ENCODE assay signal across 2 cellular contexts in the genomic region with DNA sequence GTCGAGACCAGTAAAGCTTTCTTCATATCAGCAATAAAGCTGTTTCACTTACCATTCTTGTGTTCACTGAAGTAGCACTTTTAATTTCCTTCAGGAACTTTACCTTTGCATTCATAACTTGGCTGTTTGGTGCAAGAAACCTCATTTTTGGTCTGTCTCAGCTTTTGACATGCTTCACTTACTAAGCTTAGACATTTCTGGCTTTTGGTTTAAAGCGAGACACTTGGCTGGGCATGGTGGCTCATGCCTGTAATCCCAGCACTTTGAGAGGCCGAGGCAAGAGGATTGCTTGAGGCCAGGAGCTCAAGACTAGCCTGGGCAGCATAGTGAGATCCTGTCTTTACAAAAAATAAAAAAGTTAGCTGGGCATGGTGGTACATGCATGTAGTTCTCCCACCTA.
TF ChIP-seq lines count a peak whose summit lies in the region.

No MANE protein-coding gene starts in this region.

TF ChIP-seq in HepG2, 621 proteins besides CTCF, POLR2A, EP300 and RAD21:
- TF ChIP-seq ZNF121 (CRISPR knock-in tag; IDR thresholded peaks at IDR 0.05), result peak; percentile 70
- TF ChIP-seq, protein P1, sequence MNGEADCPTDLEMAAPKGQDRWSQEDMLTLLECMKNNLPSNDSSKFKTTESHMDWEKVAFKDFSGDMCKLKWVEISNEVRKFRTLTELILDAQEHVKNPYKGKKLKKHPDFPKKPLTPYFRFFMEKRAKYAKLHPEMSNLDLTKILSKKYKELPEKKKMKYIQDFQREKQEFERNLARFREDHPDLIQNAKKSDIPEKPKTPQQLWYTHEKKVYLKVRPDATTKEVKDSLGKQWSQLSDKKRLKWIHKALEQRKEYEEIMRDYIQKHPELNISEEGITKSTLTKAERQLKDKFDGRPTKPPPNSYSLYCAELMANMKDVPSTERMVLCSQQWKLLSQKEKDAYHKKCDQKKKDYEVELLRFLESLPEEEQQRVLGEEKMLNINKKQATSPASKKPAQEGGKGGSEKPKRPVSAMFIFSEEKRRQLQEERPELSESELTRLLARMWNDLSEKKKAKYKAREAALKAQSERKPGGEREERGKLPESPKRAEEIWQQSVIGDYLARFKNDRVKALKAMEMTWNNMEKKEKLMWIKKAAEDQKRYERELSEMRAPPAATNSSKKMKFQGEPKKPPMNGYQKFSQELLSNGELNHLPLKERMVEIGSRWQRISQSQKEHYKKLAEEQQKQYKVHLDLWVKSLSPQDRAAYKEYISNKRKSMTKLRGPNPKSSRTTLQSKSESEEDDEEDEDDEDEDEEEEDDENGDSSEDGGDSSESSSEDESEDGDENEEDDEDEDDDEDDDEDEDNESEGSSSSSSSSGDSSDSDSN (CRISPR knock-in tag; IDR thresholded peaks at IDR 0.05), result no peak

TF ChIP-seq in GM12878, 131 proteins besides CTCF, POLR2A, EP300 and RAD21:
- no peak for TF ChIP-seq CHD2 (IDR thresholded peaks at IDR 0.05; ENCODE audit: borderline replicate concordance, low read depth, low read length)
- TF ChIP-seq SMAD5 (IDR thresholded peaks at IDR 0.05; ENCODE audit: low read depth), result no peak
- peak; percentile 50; the same call in 1 of the 2 replicates for TF ChIP-seq ATF2 (IDR thresholded peaks at IDR 0.05; ENCODE audit: low read length)
- TF ChIP-seq PAX5 (IDR thresholded peaks at IDR 0.05; ENCODE audit: borderline replicate concordance, low read depth, low read length), result peak; percentile 25; the same call in 1 of the 2 replicates
- peak; percentile 43; the same call in 1 of the 2 replicates for TF ChIP-seq RUNX3 (IDR thresholded peaks at IDR 0.05; ENCODE audit: low read length)
- TF ChIP-seq POLR2AphosphoS2 (IDR thresholded peaks at IDR 0.05; ENCODE audit: low read depth, low read length), result no peak
TF ChIP-seq in GM12878: peak in this region for 3.
